In genomic region chr22:47605441-47605840, GRCh38 we compare ENCODE assay signal across 15 cellular contexts.
"Had no signal": no experiment of that assay in that cellular context is flagged by ENCODE, and none has a peak within 500 bp of the region (broad histone marks: within the 10 kb centered on the region; RNA-seq: fewer than 3 reads in every experiment).

No MANE protein-coding gene starts in this region.

- ATAC-seq: activated naive CD8-positive, alpha-beta T cell treated with anti-CD3 and anti-CD28 coated beads, Interleukin-2, amount 50 U/mL, for 24 hours; left lung; pancreas had no signal

- H3K9me3 ChIP-seq: ascending aorta, esophagus squamous epithelium, left lung, pancreas had no signal

- H3K36me3 ChIP-seq: ascending aorta, esophagus squamous epithelium, left lung, pancreas, tibial nerve had no signal

- H3K27ac Mint-ChIP-seq: activated CD4-positive, alpha-beta memory T cell treated with anti-CD3 and anti-CD28 coated beads for 36 hours; activated naive CD8-positive, alpha-beta T cell treated with anti-CD3 and anti-CD28 coated beads, Interleukin-2, amount 50 U/mL, for 24 hours; memory B cell; natural killer cell treated with Interleukin-12 subunit alpha and Interleukin-12 subunit beta and Interleukin-15 and Interleukin-18, amount 100 ng/mL, for 72 hours had no signal

- FAIRE-seq: bronchial epithelial cell, pancreas had no signal

- DNase-seq: activated CD4-positive, alpha-beta memory T cell treated with anti-CD3 and anti-CD28 coated beads for 36 hours; activated CD8-positive, alpha-beta memory T cell treated with anti-CD3 and anti-CD28 coated beads, Interleukin-2, amount 50 U/mL, for 4 hours; activated naive CD4-positive, alpha-beta T cell treated with Interleukin-2 at 50 U/mL for 16 hours; activated naive CD8-positive, alpha-beta T cell treated with anti-CD3 and anti-CD28 coated beads, Interleukin-2, amount 50 U/mL, for 24 hours; esophagus squamous epithelium; foreskin fibroblast; left lung; pancreas; T-helper 9 cell had no signal

- H3K4me1 Mint-ChIP-seq: activated naive CD8-positive, alpha-beta T cell treated with anti-CD3 and anti-CD28 coated beads, Interleukin-2, amount 50 U/mL, for 24 hours; memory B cell had no signal

- H3K4me3 Mint-ChIP-seq: activated CD4-positive, alpha-beta memory T cell treated with anti-CD3 and anti-CD28 coated beads for 36 hours; activated naive CD8-positive, alpha-beta T cell treated with anti-CD3 and anti-CD28 coated beads, Interleukin-2, amount 50 U/mL, for 24 hours; memory B cell; natural killer cell treated with Interleukin-12 subunit alpha and Interleukin-12 subunit beta and Interleukin-15 and Interleukin-18, amount 100 ng/mL, for 72 hours had no signal

- H3K27ac ChIP-seq: ascending aorta, esophagus squamous epithelium, left lung, pancreas, skin epidermis, tibial nerve had no signal

- H3K4me3 ChIP-seq: ascending aorta, esophagus squamous epithelium, left lung, pancreas, skin epidermis, tibial nerve had no signal

- H3K4me1 ChIP-seq: ascending aorta, esophagus squamous epithelium, left lung, pancreas, tibial nerve had no signal

- H3K36me3 Mint-ChIP-seq: activated CD4-positive, alpha-beta memory T cell treated with anti-CD3 and anti-CD28 coated beads for 36 hours; memory B cell; natural killer cell treated with Interleukin-12 subunit alpha and Interleukin-12 subunit beta and Interleukin-15 and Interleukin-18, amount 100 ng/mL, for 72 hours had no signal

- H3K27me3 ChIP-seq: ascending aorta, tibial nerve had no signal

- H3K9me3 Mint-ChIP-seq: activated CD4-positive, alpha-beta memory T cell treated with anti-CD3 and anti-CD28 coated beads for 36 hours; activated naive CD8-positive, alpha-beta T cell treated with anti-CD3 and anti-CD28 coated beads, Interleukin-2, amount 50 U/mL, for 24 hours; natural killer cell treated with Interleukin-12 subunit alpha and Interleukin-12 subunit beta and Interleukin-15 and Interleukin-18, amount 100 ng/mL, for 72 hours had no signal
